ENCODE assay signal across 37 cellular contexts in the genomic region with DNA sequence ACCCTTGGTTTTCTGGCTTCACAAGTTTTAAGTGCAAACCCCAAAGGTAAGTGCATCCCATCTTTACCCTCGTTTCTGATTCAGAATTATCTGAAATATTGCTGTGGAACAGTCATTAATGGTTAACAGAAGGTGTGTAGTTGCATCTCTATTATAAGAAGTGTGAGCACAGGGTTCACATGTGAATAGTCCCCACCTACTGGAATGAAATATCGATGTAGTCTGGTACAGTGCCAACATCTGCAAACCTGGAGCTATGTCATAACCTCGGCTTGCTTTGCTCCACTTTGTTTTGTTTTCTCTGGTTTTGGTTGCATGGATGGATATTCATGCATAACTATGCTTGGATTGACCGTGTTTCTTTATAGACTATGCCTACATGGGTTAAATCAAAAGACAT. TPM values are rescaled to one million over a fixed set of nuclear protein-coding genes. Genes with fewer than 3 reads are reported as not detected.
"Had no signal": no experiment of that assay in that cellular context is flagged by ENCODE, and none has a peak within 500 bp of the region (broad histone marks: within the 10 kb centered on the region; RNA-seq: fewer than 3 reads in every experiment).

No MANE protein-coding gene starts in this region.

- H3K36me3 ChIP-seq: brain microvascular endothelial cell, esophagus squamous epithelium, gastroesophageal sphincter, WERI-Rb-1 had no signal

- H3K4me3 ChIP-seq: esophagus squamous epithelium, gastroesophageal sphincter had no signal

- H3K27ac ChIP-seq: brain microvascular endothelial cell, epithelial cell of prostate, esophagus squamous epithelium, gastroesophageal sphincter, WERI-Rb-1 had no signal

- DNase-seq: activated B cell treated with CpG ODN at 0.5 μM for 24 hours; activated CD4-positive, alpha-beta T cell treated with anti-CD3 and anti-CD28 coated beads for 48 hours; activated CD4-positive, alpha-beta T cell treated with anti-CD3 and anti-CD28 coated beads, Interleukin-2, amount 50 U/mL, for 1 hour; activated CD4-positive, alpha-beta T cell treated with anti-CD3 and anti-CD28 coated beads, Interleukin-2, amount 50 U/mL, for 48 hours; activated CD8-positive, alpha-beta memory T cell treated with anti-CD3 and anti-CD28 coated beads for 24 hours; activated CD8-positive, alpha-beta T cell treated with anti-CD3 and anti-CD28 coated beads for 36 hours; activated effector memory CD4-positive, alpha-beta T cell treated with Interleukin-2 at 50 U/mL for 16 hours; activated gamma-delta T cell treated with Interleukin-2 at 50 U/mL for 16 hours; activated naive CD4-positive, alpha-beta T cell treated with anti-CD3 and anti-CD28 coated beads, Interleukin-2, amount 50 U/mL, for 16 hours; activated naive CD4-positive, alpha-beta T cell treated with Interleukin-2 at 50 U/mL for 16 hours; activated T-cell treated with anti-CD3 and anti-CD28 coated beads, Interleukin-2, amount 50 U/mL, for 4 hours; amniotic stem cell; anterior cingulate cortex; brain microvascular endothelial cell; cortex of kidney; dermis blood vessel endothelial cell; effector CD8-positive, alpha-beta T cell; esophagus squamous epithelium; foreskin melanocyte; T-helper 1 cell; T-helper 17 cell; T1000; WERI-Rb-1 had no signal

- FAIRE-seq: astrocyte, colon, endometrium, endothelial cell of umbilical vein had no signal

- ATAC-seq: activated CD4-positive, CD25-positive, alpha-beta regulatory T cell treated with anti-CD3 and anti-CD28 coated beads, Interleukin-2, amount 50 U/mL, for 24 hours; activated CD8-positive, alpha-beta T cell treated with anti-CD3 and anti-CD28 coated beads for 36 hours; activated T-cell treated with anti-CD3 and anti-CD28 coated beads, Interleukin-2, amount 50 U/mL, for 4 hours; activated T-helper 17 cell treated with anti-CD3 and anti-CD28 coated beads, Interleukin-2, amount 50 U/mL, for 72 hours; gastroesophageal sphincter; T-helper 17 cell had no signal

- H3K27me3 ChIP-seq: brain microvascular endothelial cell, esophagus squamous epithelium, gastroesophageal sphincter had no signal

- H3K9me3 ChIP-seq: esophagus squamous epithelium, gastroesophageal sphincter had no signal

- H3K4me1 ChIP-seq: esophagus squamous epithelium, gastroesophageal sphincter had no signal

RNA-seq across cellular contexts. Expression of a gene that starts 12.6 kb away (rescaled TPM):
- total RNA-seq: activated B cell treated with CpG ODN at 0.5 μM for 24 hours; activated CD8-positive, alpha-beta T cell treated with anti-CD3 and anti-CD28 coated beads for 36 hours; activated T-cell treated with anti-CD3 and anti-CD28 coated beads, Interleukin-2, amount 50 U/mL, for 4 hours; activated T-helper 17 cell treated with anti-CD3 and anti-CD28 coated beads, Interleukin-2, amount 50 U/mL, for 72 hours; astrocyte; bronchial epithelial cell; chondrocyte; dermis blood vessel endothelial cell; endothelial cell of umbilical vein; fibroblast of lung; fibroblast of villous mesenchyme; glomerular endothelial cell; T-helper 17 cell had no signal
- polyA plus RNA-seq: adipose tissue, endothelial cell of umbilical vein, fibroblast of lung had no signal
